In genomic region chr14:59964251-59965007, GRCh38 we compare ENCODE assay signal across 8 cellular contexts. TPM values are rescaled to one million over a fixed set of nuclear protein-coding genes. Genes with fewer than 3 reads are reported as not detected.
DNase-seq lines count a peak whose midpoint lies in the region; ATAC-seq, FAIRE-seq and TF ChIP-seq lines count a peak whose summit lies in the region.

No MANE protein-coding gene starts in this region.

- no peak overlapping the region for H3K9ac ChIP-seq in GM12878 (ENCODE audit: control insufficient read depth, insufficient read depth, low read length)

- TF ChIP-seq EP300 in GM12878 (IDR thresholded peaks at IDR 0.05; ENCODE audit: borderline replicate concordance in 1 of 2, control insufficient read depth in 1 of 2, low read depth in 2 of 2, low read length in 2 of 2), result no peak

- H3K27ac Mint-ChIP-seq in stimulated activated naive B cell treated with anti-CD40 and anti-IgM and Interleukin-4, amounts not matched to agents 10 μg/mL and 1 μg/mL and 100 μg/mL, for 72 hours, result peak overlapping the region; percentile 98

- SMC1A ChIA-PET in GM12878 (lab: Charles Lee; ENCODE audit: uncharacterized antibody, unreplicated experiment), result interaction anchor here (0.9 to 8.1 kb wide), 37 partner anchors 11 to 598 kb away, joined by 3 to 158 read pairs (median 4); partner anchors contain the start of genes DHRS7 and PPM1A

- H3K36me3 Mint-ChIP-seq in activated T-cell treated with anti-CD3 and anti-CD28 coated beads, Interleukin-2, amount 50 U/mL, for 4 hours (ENCODE audit: insufficient read depth), result no peaks in the 10 kb centered on the region
- H3K36me3 Mint-ChIP-seq in stimulated activated naive B cell treated with anti-CD40 and anti-IgM and Interleukin-4, amounts not matched to agents 10 μg/mL and 1 μg/mL and 100 μg/mL, for 72 hours, result no peaks in the 10 kb centered on the region

- peaks cover 12% of the 10 kb centered on the region for H3K4me1 Mint-ChIP-seq in activated T-cell treated with anti-CD3 and anti-CD28 coated beads, Interleukin-2, amount 50 U/mL, for 4 hours (ENCODE audit: low read depth)
- H3K4me1 Mint-ChIP-seq in stimulated activated naive B cell treated with anti-CD40 and anti-IgM and Interleukin-4, amounts not matched to agents 10 μg/mL and 1 μg/mL and 100 μg/mL, for 72 hours, result peaks cover 4 to 14% of the 10 kb centered on the region in 2 donors

- H3K9me3 ChIP-seq in GM12878 (replicated peaks; ENCODE audit: control insufficient read depth, insufficient read depth, low read length), result no peaks in the 10 kb centered on the region

- H3K4me3 Mint-ChIP-seq in activated T-cell treated with anti-CD3 and anti-CD28 coated beads, Interleukin-2, amount 50 U/mL, for 4 hours, result peak overlapping the region; percentile 85
- H3K4me3 Mint-ChIP-seq in stimulated activated naive B cell treated with anti-CD40 and anti-IgM and Interleukin-4, amounts not matched to agents 10 μg/mL and 1 μg/mL and 100 μg/mL, for 72 hours, result peak overlapping the region; percentile 94 to 97

- ATAC-seq in activated T-cell treated with anti-CD3 and anti-CD28 coated beads, Interleukin-2, amount 50 U/mL, for 4 hours, result peak in 1 of 2 donors; percentile 12
- ATAC-seq in HG03060 (IDR thresholded peaks at IDR 0.05; ENCODE audit: low read depth, unreplicated experiment) (peak; percentile 6), GM12878 (peak; percentile 42)
- peak; percentile 29 to 37 for ATAC-seq in stimulated activated naive B cell treated with anti-CD40 and anti-IgM and Interleukin-4, amounts not matched to agents 10 μg/mL and 1 μg/mL and 100 μg/mL, for 72 hours (replicated peaks)

- H3K79me2 ChIP-seq in GM12878 (ENCODE audit: control insufficient read depth, insufficient read depth, low read length), result no peaks in the 10 kb centered on the region

- H3K27ac ChIP-seq in GM12878 (ENCODE audit: control insufficient read depth, insufficient read depth), result peak overlapping the region; percentile 47

- no peak for FAIRE-seq in GM12878 (lab: Jason Lieb, UNC)

- no peaks in the 10 kb centered on the region for H3K27me3 ChIP-seq in GM12878 (replicated peaks in 1 of 2; ENCODE audit: control insufficient read depth in 2 of 2, insufficient read depth in 2 of 2, low read length in 1 of 2)

- DNase-seq in activated T-cell treated with anti-CD3 and anti-CD28 coated beads, Interleukin-2, amount 50 U/mL, for 4 hours, result no peak
- DNase-seq in activated T-cell treated with anti-CD3 and anti-CD28 coated beads, Interleukin-2, amount 50 U/mL, for 1 hour, result no peak
- DNase-seq in GM12878 (ENCODE audit: low read depth, low spot score) (no peak), NCI-H146 (lab: John Stamatoyannopoulos, UW) (no peak), NCI-H2029 treated with DMSO at 0.1 percent for 48 hours (lab: John Stamatoyannopoulos, UW) (no peak), NCI-H2171 treated with DMSO at 0.1 percent for 48 hours (lab: John Stamatoyannopoulos, UW) (no peak)
- no peak for DNase-seq in stimulated activated naive B cell treated with anti-CD40 and anti-IgM and Interleukin-4, amounts not matched to agents 10 μg/mL and 1 μg/mL and 100 μg/mL, for 72 hours

- TF ChIP-seq RAD21 in GM12878 (IDR thresholded peaks at IDR 0.05; ENCODE audit: insufficient read depth, low read depth, low read length), result no peak

- peak overlapping the region; percentile 60 for H3K4me2 ChIP-seq in GM12878 (ENCODE audit: control insufficient read depth, insufficient read depth)

- H3K27me3 Mint-ChIP-seq in activated T-cell treated with anti-CD3 and anti-CD28 coated beads, Interleukin-2, amount 50 U/mL, for 4 hours (ENCODE audit: low read depth), result peaks cover 8% of the 10 kb centered on the region
- H3K27me3 Mint-ChIP-seq in stimulated activated naive B cell treated with anti-CD40 and anti-IgM and Interleukin-4, amounts not matched to agents 10 μg/mL and 1 μg/mL and 100 μg/mL, for 72 hours, result no peaks in the 10 kb centered on the region

- peaks cover 6% of the 10 kb centered on the region; the same call in 1 of the 2 replicates for H3K4me1 ChIP-seq in GM12878 (ENCODE audit: control insufficient read depth, insufficient read depth, low read length)

- H4K20me1 ChIP-seq in GM12878 (ENCODE audit: control insufficient read depth, insufficient read depth), result no peaks in the 10 kb centered on the region

- BruUV-seq in GM12878 (replicated peaks; lab: Mats Ljungman, UMichigan), result no TSS peak

- TF ChIP-seq POLR2A in GM12878 (IDR thresholded peaks at IDR 0.05; ENCODE audit: low read depth, low read length), result no peak

- POLR2A ChIA-PET in GM12878 (lab: Charles Lee), result interaction anchor here (0.7 to 1.8 kb wide), 5 partner anchors 29 to 220 kb away, joined by 3 to 7 read pairs (median 4); partner anchors contain the start of gene PCNX4

- no peaks in the 10 kb centered on the region for H3K9me3 Mint-ChIP-seq in activated T-cell treated with anti-CD3 and anti-CD28 coated beads, Interleukin-2, amount 50 U/mL, for 4 hours
- H3K9me3 Mint-ChIP-seq in stimulated activated naive B cell treated with anti-CD40 and anti-IgM and Interleukin-4, amounts not matched to agents 10 μg/mL and 1 μg/mL and 100 μg/mL, for 72 hours, result no peaks in the 10 kb centered on the region

- H3K36me3 ChIP-seq in GM12878 (ENCODE audit: control insufficient read depth in 2 of 2, insufficient read depth in 2 of 2, low read length in 1 of 2), result no peaks in the 10 kb centered on the region

- peak overlapping the region; percentile 94 for H2AFZ ChIP-seq in GM12878 (ENCODE audit: control insufficient read depth, low read depth, low read length)

- RAD21 ChIA-PET in GM12878 (lab: Charles Lee; ENCODE audit: unreplicated experiment), result interaction anchor here (1.0 to 5.7 kb wide), 19 partner anchors 18 to 367 kb away, joined by 3 to 110 read pairs (median 3); partner anchors contain the start of genes DHRS7, PCNX4 and PPM1A

- CTCF ChIA-PET in GM12878 (lab: Yijun Ruan, JAX), result interaction anchor here (0.6 to 6.9 kb wide), 64 partner anchors 9 to 1782 kb away, joined by 3 to 155 read pairs (median 4); partner anchors contain the start of genes DHRS7 and PCNX4

- 19% methylated on average over 5 of the region's 5 CpGs for WGBS in GM12878 (ENCODE audit: insufficient coverage, insufficient replicate concordance, low lambda C conversion rate, missing lambda C conversion rate)

- TF ChIP-seq CTCF in GM12878 (IDR thresholded peaks at IDR 0.05 in 2 of 3, conservative IDR thresholded peaks at IDR 0.05 in 1 of 3; ENCODE audit: control insufficient read depth in 2 of 3, extremely low read depth in 1 of 3, insufficient read depth in 1 of 3, low read depth in 3 of 3, low read length in 3 of 3), result no peak

- in situ Hi-C loops in GM12878 (cut with MboI), result loop anchor here (5.0 to 10.0 kb wide), 2 partner anchors 218 to 370 kb away; no protein-coding TSS in a partner anchor

- 0 out of 2 replicates have a peak overlapping the region, but pooled peaks have one; percentile 6 for H3K4me3 ChIP-seq in GM12878

- intact Hi-C loops in GM12878 (cut with micrococcal nuclease; ENCODE audit: unreplicated experiment), result loop anchor here (1.0 to 10.0 kb wide), 5 partner anchors 42 to 600 kb away; partner anchors contain the start of genes DHRS7 and LRRC9

TF ChIP-seq in GM12878, 131 proteins besides CTCF, POLR2A, EP300 and RAD21:
- TF ChIP-seq, protein P1, sequence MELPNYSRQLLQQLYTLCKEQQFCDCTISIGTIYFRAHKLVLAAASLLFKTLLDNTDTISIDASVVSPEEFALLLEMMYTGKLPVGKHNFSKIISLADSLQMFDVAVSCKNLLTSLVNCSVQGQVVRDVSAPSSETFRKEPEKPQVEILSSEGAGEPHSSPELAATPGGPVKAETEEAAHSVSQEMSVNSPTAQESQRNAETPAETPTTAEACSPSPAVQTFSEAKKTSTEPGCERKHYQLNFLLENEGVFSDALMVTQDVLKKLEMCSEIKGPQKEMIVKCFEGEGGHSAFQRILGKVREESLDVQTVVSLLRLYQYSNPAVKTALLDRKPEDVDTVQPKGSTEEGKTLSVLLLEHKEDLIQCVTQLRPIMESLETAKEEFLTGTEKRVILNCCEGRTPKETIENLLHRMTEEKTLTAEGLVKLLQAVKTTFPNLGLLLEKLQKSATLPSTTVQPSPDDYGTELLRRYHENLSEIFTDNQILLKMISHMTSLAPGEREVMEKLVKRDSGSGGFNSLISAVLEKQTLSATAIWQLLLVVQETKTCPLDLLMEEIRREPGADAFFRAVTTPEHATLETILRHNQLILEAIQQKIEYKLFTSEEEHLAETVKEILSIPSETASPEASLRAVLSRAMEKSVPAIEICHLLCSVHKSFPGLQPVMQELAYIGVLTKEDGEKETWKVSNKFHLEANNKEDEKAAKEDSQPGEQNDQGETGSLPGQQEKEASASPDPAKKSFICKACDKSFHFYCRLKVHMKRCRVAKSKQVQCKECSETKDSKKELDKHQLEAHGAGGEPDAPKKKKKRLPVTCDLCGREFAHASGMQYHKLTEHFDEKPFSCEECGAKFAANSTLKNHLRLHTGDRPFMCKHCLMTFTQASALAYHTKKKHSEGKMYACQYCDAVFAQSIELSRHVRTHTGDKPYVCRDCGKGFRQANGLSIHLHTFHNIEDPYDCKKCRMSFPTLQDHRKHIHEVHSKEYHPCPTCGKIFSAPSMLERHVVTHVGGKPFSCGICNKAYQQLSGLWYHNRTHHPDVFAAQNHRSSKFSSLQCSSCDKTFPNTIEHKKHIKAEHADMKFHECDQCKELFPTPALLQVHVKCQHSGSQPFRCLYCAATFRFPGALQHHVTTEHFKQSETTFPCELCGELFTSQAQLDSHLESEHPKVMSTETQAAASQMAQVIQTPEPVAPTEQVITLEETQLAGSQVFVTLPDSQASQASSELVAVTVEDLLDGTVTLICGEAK (IDR thresholded peaks at IDR 0.05; ENCODE audit: borderline replicate concordance), result peak; percentile 59
- TF ChIP-seq CREM (IDR thresholded peaks at IDR 0.05; ENCODE audit: low read depth), result no peak

RNA-seq across cellular contexts. Expression of gene LRRC9, which starts 44.5 kb away (rescaled TPM):
- total RNA-seq in activated T-cell treated with anti-CD3 and anti-CD28 coated beads, Interleukin-2, amount 50 U/mL, for 4 hours, result not detected
- 1.5 and 2.0 TPM in 2 replicates for total RNA-seq in GM12878 (2013; cell fraction: nucleolus; rRNA removed)
- total RNA-seq in GM12878 (2014; rRNA removed) (not detected in 2 replicates), GM12878 (2014; rRNA removed; fragmentation: Illumina TruSeq; extraction: Trizol) (not detected in 2 replicates), GM12878 (2021) (not detected in 2 replicates)
- polyA plus RNA-seq in GM12878 (2011; ENCODE audit: low read depth), result not detected
- polyA plus RNA-seq in GM12878 (2011; rRNA removed) (not detected in 2 replicates), GM12878 (2014; fragmentation: Illumina TruSeq; extraction: Trizol) (not detected in 2 replicates), GM12878 (2014; fragmentation: Nextera tagmentation; extraction: Ambion mirVana) (not detected), GM12878 (2014; rRNA removed) (not detected in 2 replicates), GM12878 (2016; fragmentation: Nextera tagmentation; extraction: Ambion mirVana) (not detected)
- not detected in 2 replicates for polyA plus RNA-seq in GM12878 (2011; cell fraction: cytosol; rRNA removed)
- polyA plus RNA-seq in GM12878 (2011; cell fraction: nucleus; rRNA removed), result not detected in 2 replicates
- polyA plus RNA-seq in GM12878 (2012), result not detected in 2 replicates
- polyA minus RNA-seq in GM12878 (2011; rRNA and poly(A)+ RNA removed), result not detected in 2 replicates
- not detected in 2 replicates for polyA minus RNA-seq in GM12878 (2011; cell fraction: cytosol; rRNA and poly(A)+ RNA removed)
- not detected in 2 replicates for polyA minus RNA-seq in GM12878 (2011; cell fraction: nucleus; rRNA and poly(A)+ RNA removed)
